Comparison of ENCODE assay signal across 10 cellular contexts in the genomic region with DNA sequence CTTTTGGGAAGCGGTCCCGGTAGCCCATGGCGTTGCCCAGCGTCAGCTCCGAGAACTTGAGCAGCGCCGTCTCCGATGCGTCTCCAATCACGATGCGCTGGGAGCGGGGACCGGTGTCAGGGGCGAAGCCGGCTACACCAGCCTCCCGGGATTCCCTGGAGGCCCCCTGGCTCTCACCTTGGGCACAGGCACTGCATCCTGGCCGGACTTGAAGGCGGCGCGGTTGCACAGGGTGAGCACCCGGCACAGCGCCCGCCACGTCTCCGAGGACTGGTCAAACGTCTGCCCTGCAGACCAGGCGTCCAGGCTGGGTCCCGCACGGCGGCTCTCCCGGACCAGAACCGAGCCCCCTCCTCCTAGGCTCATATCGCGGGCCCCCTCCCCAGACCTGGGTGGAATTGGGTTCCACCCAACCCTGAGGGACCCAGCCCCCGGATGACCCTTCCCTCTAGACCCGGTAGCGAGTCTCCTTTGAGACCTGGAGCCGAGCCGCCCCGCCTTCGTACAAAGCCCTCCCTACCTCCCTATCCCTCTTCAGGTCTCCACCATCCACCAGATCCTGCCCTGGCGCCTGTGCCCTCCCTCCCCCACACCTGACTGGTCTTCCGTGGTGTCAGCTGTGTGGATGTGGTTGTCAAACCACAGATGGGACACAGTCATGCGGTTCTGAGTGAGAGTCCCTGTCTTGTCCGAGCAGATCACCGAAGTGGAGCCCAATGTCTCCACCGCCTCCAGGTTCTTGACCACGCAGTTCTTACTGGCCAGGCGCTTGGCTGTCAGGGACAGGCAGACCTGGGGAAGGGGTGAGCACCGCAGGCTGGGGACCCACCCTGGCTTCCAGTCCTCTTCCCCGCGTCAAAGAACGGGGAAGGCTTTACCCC. TPM values are rescaled to one million over a fixed set of nuclear protein-coding genes. Genes with fewer than 3 reads are reported as not detected.
DNase-seq lines count a peak whose midpoint lies in the region; ATAC-seq, FAIRE-seq and TF ChIP-seq lines count a peak whose summit lies in the region.
"Had no signal": no experiment of that assay in that cellular context is flagged by ENCODE, and none has a peak within 500 bp of the region (broad histone marks: within the 10 kb centered on the region; RNA-seq: fewer than 3 reads in every experiment).

No MANE protein-coding gene starts in this region.

- H3K27ac Mint-ChIP-seq in activated T-helper 17 cell treated with anti-CD3 and anti-CD28 coated beads, Interleukin-2, amount 50 U/mL, for 72 hours, result no peak overlapping the region

- DNase-seq in cardiac muscle cell (ENCODE audit: low read depth in 1 of 2, low spot score in 1 of 2) (no peak), left cardiac atrium (no peak), kidney (peak; percentile 76), testis (no peak), DMS79 treated with DMSO at 0.1 percent for 48 hours (lab: John Stamatoyannopoulos, UW) (no peak)

- peaks cover 8% of the 10 kb centered on the region for H3K4me1 Mint-ChIP-seq in activated T-helper 17 cell treated with anti-CD3 and anti-CD28 coated beads, Interleukin-2, amount 50 U/mL, for 72 hours

- no peak for TF ChIP-seq POLR2A in testis (IDR thresholded peaks at IDR 0.05)

- H3K36me3 Mint-ChIP-seq in activated T-helper 17 cell treated with anti-CD3 and anti-CD28 coated beads, Interleukin-2, amount 50 U/mL, for 72 hours (ENCODE audit: low read depth), result no peaks in the 10 kb centered on the region

- FAIRE-seq in kidney (lab: Jason Lieb, UNC), result no peak
- FAIRE-seq: colon had no signal

- intact Hi-C loops in left cardiac atrium (cut with DNase I), result no loop called here
- intact Hi-C loops in kidney (cut with DNase I), result no loop called here
- intact Hi-C loops in testis (cut with DNase I; ENCODE audit: low total_unique reads), result no loop called here

- TF ChIP-seq CTCF in cardiac muscle cell (IDR thresholded peaks at IDR 0.05; ENCODE audit: low read depth, low read length) (no peak), kidney (IDR thresholded peaks at IDR 0.05; ENCODE audit: borderline replicate concordance, extremely low read depth, insufficient read depth) (no peak), testis (IDR thresholded peaks at IDR 0.05) (no peak)

- H3K9me3 Mint-ChIP-seq in activated T-helper 17 cell treated with anti-CD3 and anti-CD28 coated beads, Interleukin-2, amount 50 U/mL, for 72 hours, result no peaks in the 10 kb centered on the region

- H3K9me3 ChIP-seq in cardiac muscle cell (ENCODE audit: low read depth) (no peaks in the 10 kb centered on the region), kidney (ENCODE audit: control insufficient read depth in 1 of 2, low read length in 2 of 2) (no peaks in the 10 kb centered on the region), testis (no peaks in the 10 kb centered on the region)

- peak overlapping the region; percentile 38 for H3K4me3 ChIP-seq in cardiac muscle cell
- no peak overlapping the region for H3K4me3 ChIP-seq in kidney (ENCODE audit: low read length in 2 of 2)
- peak overlapping the region; percentile 36 to 52 for H3K4me3 ChIP-seq in testis

- no peak overlapping the region for H3K9ac ChIP-seq in kidney (ENCODE audit: low read length in 2 of 2)

- H3K4me3 Mint-ChIP-seq in activated T-helper 17 cell treated with anti-CD3 and anti-CD28 coated beads, Interleukin-2, amount 50 U/mL, for 72 hours, result peak overlapping the region; percentile 18

- WGBS in testis, 2 donors, result 27 to 47% methylated on average over 12 to 53 of the region's 53 CpGs

- H3K4me1 ChIP-seq in cardiac muscle cell (ENCODE audit: low read depth) (no peaks in the 10 kb centered on the region), kidney (ENCODE audit: control insufficient read depth in 1 of 2, insufficient read depth in 1 of 2, low read depth in 1 of 2, low read length in 2 of 2) (peaks cover 0 to 2% of the 10 kb centered on the region in 2 donors), testis (no peaks in the 10 kb centered on the region)

- H3K27me3 ChIP-seq in cardiac muscle cell (peaks cover 42% of the 10 kb centered on the region), testis (no peaks in the 10 kb centered on the region)

- ATAC-seq in left cardiac atrium (no peak), GM18867 (IDR thresholded peaks at IDR 0.05; ENCODE audit: unreplicated experiment) (no peak), HG03139 (IDR thresholded peaks at IDR 0.05; ENCODE audit: unreplicated experiment) (no peak)
- no peak for ATAC-seq in activated T-helper 17 cell treated with anti-CD3 and anti-CD28 coated beads, Interleukin-2, amount 50 U/mL, for 72 hours (replicated peaks)

- H3K27me3 Mint-ChIP-seq in activated T-helper 17 cell treated with anti-CD3 and anti-CD28 coated beads, Interleukin-2, amount 50 U/mL, for 72 hours, result peaks cover 33% of the 10 kb centered on the region

- H3K36me3 ChIP-seq in cardiac muscle cell, result no peaks in the 10 kb centered on the region
- no peaks in the 10 kb centered on the region for H3K36me3 ChIP-seq in kidney (ENCODE audit: control insufficient read depth in 1 of 2, insufficient read depth in 2 of 2, low read length in 2 of 2)
- H3K36me3 ChIP-seq in testis (ENCODE audit: low read depth, missing control alignments), result no peaks in the 10 kb centered on the region

- H3K27ac ChIP-seq in cardiac muscle cell (no peak overlapping the region), kidney (ENCODE audit: low read depth in 2 of 2, low read length in 2 of 2) (no peak overlapping the region), testis (no peak overlapping the region)

RNA-seq across cellular contexts. Expression of a gene that starts 4.8 kb away (rescaled TPM):
- total RNA-seq in cardiac muscle cell (0.74 TPM in 1 of 2 replicates, not detected in the other), left cardiac atrium (not detected), kidney (not detected), testis (1 to 10 TPM in 1 of 2 donors, under 1 TPM in 1; 0.87 to 1.1 TPM)
- polyA plus RNA-seq in cardiac muscle cell (0.10 TPM in 1 of 2 replicates, not detected in the other), kidney (ENCODE audit: insufficient read depth, low read depth, low replicate concordance) (not detected), testis (ENCODE audit: insufficient read depth, low read depth, low replicate concordance) (1.1 TPM)
- total RNA-seq in activated T-helper 17 cell treated with anti-CD3 and anti-CD28 coated beads, Interleukin-2, amount 50 U/mL, for 72 hours, result not detected
- total RNA-seq: subcutaneous adipose tissue had no signal

RNA-seq across cellular contexts. Expression of a gene that starts 13.2 kb away (rescaled TPM):
- total RNA-seq in cardiac muscle cell (95.9 and 149 TPM in 2 replicates), left cardiac atrium (10 to 100 TPM; 78.1 to 87.5 TPM), kidney (76.9 TPM), testis (100 to 1,000 TPM; 125 TPM)
- polyA plus RNA-seq in cardiac muscle cell (186 and 260 TPM in 2 replicates), kidney (ENCODE audit: insufficient read depth, low read depth, low replicate concordance) (233 TPM), testis (ENCODE audit: insufficient read depth, low read depth, low replicate concordance) (146 TPM)
- 10 to 100 TPM; 45.0 to 74.1 TPM for total RNA-seq in activated T-helper 17 cell treated with anti-CD3 and anti-CD28 coated beads, Interleukin-2, amount 50 U/mL, for 72 hours

RNA-seq across cellular contexts. Expression of a gene that starts 25.4 kb away (rescaled TPM):
- total RNA-seq in cardiac muscle cell (0.46 TPM in 1 of 2 replicates, not detected in the other), left cardiac atrium (not detected), kidney (not detected), testis (100 to 1,000 TPM; 123 to 338 TPM)
- polyA plus RNA-seq in cardiac muscle cell (not detected in 2 replicates), kidney (ENCODE audit: insufficient read depth, low read depth, low replicate concordance) (not detected), testis (ENCODE audit: insufficient read depth, low read depth, low replicate concordance) (363 TPM)
- not detected for total RNA-seq in activated T-helper 17 cell treated with anti-CD3 and anti-CD28 coated beads, Interleukin-2, amount 50 U/mL, for 72 hours
- total RNA-seq: subcutaneous adipose tissue had no signal

RNA-seq across cellular contexts. Expression of a gene that starts 27.3 kb away (rescaled TPM):
- total RNA-seq in cardiac muscle cell (not detected in 2 replicates), left cardiac atrium (not detected), kidney (not detected), testis (under 1 TPM in 1 of 2 donors, not detected in 1; 0.74 TPM)
- polyA plus RNA-seq in cardiac muscle cell (not detected in 2 replicates), kidney (ENCODE audit: insufficient read depth, low read depth, low replicate concordance) (not detected), testis (ENCODE audit: insufficient read depth, low read depth, low replicate concordance) (2.0 TPM)
- total RNA-seq in activated T-helper 17 cell treated with anti-CD3 and anti-CD28 coated beads, Interleukin-2, amount 50 U/mL, for 72 hours, result not detected
- total RNA-seq: subcutaneous adipose tissue had no signal

RNA-seq across cellular contexts. Expression of a gene that starts 30.5 kb away (rescaled TPM):
- total RNA-seq in cardiac muscle cell (0.15 TPM in 1 of 2 replicates, not detected in the other), left cardiac atrium (not detected), kidney (not detected), testis (under 1 TPM; 0.16 to 0.19 TPM)
- polyA plus RNA-seq in cardiac muscle cell (not detected in 2 replicates), kidney (ENCODE audit: insufficient read depth, low read depth, low replicate concordance) (not detected), testis (ENCODE audit: insufficient read depth, low read depth, low replicate concordance) (0.47 TPM)
- not detected for total RNA-seq in activated T-helper 17 cell treated with anti-CD3 and anti-CD28 coated beads, Interleukin-2, amount 50 U/mL, for 72 hours
- total RNA-seq: subcutaneous adipose tissue had no signal

Comparison
In these comparisons a context has a peak if more than half of its experiments do, and no peak if none do; other contexts are left out.
1. H3K4me3 ChIP-seq: peak in cardiac muscle cell (single experiment) and testis (2 of 2); none in kidney (0 of 2).
2. RNA of a gene that starts 25.4 kb away (total RNA-seq): 123 to 338 TPM in testis; 0.46 TPM in cardiac muscle cell, not detected in left cardiac atrium, not detected in activated T-helper 17 cell treated with anti-CD3 and anti-CD28 coated beads, Interleukin-2, amount 50 U/mL, for 72 hours and not detected in kidney (single experiment); every median in the first group is over 10 times any median in the second.